1 cellular context compared by ENCODE assay signal in genomic region chr17:38415250-38416194, GRCh38.
TF ChIP-seq lines count a peak whose summit lies in the region.

No MANE protein-coding gene starts in this region.

TF ChIP-seq in K562, 482 proteins besides CTCF, POLR2A, EP300 and RAD21 (continued from another document):
- TF ChIP-seq, protein P1, sequence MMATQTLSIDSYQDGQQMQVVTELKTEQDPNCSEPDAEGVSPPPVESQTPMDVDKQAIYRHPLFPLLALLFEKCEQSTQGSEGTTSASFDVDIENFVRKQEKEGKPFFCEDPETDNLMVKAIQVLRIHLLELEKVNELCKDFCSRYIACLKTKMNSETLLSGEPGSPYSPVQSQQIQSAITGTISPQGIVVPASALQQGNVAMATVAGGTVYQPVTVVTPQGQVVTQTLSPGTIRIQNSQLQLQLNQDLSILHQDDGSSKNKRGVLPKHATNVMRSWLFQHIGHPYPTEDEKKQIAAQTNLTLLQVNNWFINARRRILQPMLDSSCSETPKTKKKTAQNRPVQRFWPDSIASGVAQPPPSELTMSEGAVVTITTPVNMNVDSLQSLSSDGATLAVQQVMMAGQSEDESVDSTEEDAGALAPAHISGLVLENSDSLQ (IDR thresholded peaks at IDR 0.05): peak; percentile 74
- TF ChIP-seq JUN (IDR thresholded peaks at IDR 0.05; ENCODE audit: borderline replicate concordance, low read depth, low read length): peak; percentile 41; the same call in 1 of the 2 replicates
- TF ChIP-seq JUN (CRISPR knock-in tag; IDR thresholded peaks at IDR 0.05; ENCODE audit: borderline replicate concordance): no peak
- TF ChIP-seq, protein P2, sequence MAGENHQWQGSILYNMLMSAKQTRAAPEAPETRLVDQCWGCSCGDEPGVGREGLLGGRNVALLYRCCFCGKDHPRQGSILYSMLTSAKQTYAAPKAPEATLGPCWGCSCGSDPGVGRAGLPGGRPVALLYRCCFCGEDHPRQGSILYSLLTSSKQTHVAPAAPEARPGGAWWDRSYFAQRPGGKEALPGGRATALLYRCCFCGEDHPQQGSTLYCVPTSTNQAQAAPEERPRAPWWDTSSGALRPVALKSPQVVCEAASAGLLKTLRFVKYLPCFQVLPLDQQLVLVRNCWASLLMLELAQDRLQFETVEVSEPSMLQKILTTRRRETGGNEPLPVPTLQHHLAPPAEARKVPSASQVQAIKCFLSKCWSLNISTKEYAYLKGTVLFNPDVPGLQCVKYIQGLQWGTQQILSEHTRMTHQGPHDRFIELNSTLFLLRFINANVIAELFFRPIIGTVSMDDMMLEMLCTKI (IDR thresholded peaks at IDR 0.05; ENCODE audit: partially characterized antibody): no peak
- TF ChIP-seq, protein P3, sequence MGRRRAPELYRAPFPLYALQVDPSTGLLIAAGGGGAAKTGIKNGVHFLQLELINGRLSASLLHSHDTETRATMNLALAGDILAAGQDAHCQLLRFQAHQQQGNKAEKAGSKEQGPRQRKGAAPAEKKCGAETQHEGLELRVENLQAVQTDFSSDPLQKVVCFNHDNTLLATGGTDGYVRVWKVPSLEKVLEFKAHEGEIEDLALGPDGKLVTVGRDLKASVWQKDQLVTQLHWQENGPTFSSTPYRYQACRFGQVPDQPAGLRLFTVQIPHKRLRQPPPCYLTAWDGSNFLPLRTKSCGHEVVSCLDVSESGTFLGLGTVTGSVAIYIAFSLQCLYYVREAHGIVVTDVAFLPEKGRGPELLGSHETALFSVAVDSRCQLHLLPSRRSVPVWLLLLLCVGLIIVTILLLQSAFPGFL (CRISPR knock-in tag; IDR thresholded peaks at IDR 0.05): no peak
- 0 out of 2 replicates have a peak, but pooled peaks have one; percentile 67 for TF ChIP-seq ZFPM2 (CRISPR knock-in tag; IDR thresholded peaks at IDR 0.05)
- TF ChIP-seq CBFA2T2 (conservative IDR thresholded peaks at IDR 0.05): 0 out of 2 replicates have a peak, but pooled peaks have one; percentile 13
- no peak for TF ChIP-seq RBM14 (IDR thresholded peaks at IDR 0.05; ENCODE audit: borderline replicate concordance, insufficient read depth, low read depth, low read length)
- TF ChIP-seq HCFC1 (IDR thresholded peaks at IDR 0.05; ENCODE audit: low read depth, low read length): no peak
TF ChIP-seq in K562: peak in this region for 69.
